ENCODE assay signal across 8 cellular contexts in the genomic region with DNA sequence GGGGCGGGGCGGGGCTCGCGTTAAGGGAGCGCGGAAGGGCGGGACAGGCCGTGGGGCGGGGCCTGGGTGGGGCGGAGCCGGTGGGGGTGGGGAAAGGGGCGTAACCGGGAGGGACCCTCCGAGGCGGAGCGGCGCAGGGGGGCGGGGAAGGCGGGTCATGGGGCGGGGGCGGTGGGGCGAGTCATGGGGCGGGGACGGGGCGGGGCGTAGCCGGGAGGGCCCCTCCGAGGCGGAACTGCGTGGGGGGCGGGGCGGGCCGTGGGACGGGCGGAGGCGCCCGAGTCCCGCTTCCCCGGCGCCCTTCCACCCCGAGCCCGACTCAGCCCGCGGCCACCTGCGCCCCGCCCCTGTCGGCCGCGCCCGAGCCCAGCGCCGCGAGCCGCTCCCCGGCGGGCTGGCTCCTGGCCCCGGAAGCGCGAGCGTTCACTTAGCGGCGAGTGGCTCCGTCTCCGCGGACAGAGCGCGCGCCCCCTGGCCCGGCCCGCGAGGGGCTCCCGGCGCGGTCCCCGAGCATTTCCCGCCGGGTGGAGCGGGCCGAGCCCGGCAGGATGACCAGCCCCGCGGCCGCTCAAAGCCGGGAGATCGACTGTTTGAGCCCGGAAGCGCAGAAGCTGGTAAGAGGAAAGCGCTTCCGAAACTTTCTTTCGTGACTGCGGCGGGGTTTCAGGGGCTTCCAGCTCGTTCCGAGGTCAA.
A peak's percentile ranks its signal among the peaks of the same experiment; 100 is the strongest.
DNase-seq lines count a peak whose midpoint lies in the region; ATAC-seq and TF ChIP-seq lines count a peak whose summit lies in the region.

No MANE protein-coding gene starts in this region.

- H3K27me3 ChIP-seq in hepatocyte (no peaks in the 10 kb centered on the region), gastrocnemius medialis (no peaks in the 10 kb centered on the region)

- TF ChIP-seq CTCF in GM10266 (IDR thresholded peaks at IDR 0.05; ENCODE audit: control insufficient read depth, insufficient read depth, low read depth, missing control alignments) (no peak), hepatocyte (IDR thresholded peaks at IDR 0.05; ENCODE audit: poor library complexity) (no peak), gastrocnemius medialis (IDR thresholded peaks at IDR 0.05 in 4 of 5, conservative IDR thresholded peaks at IDR 0.05 in 1 of 5) (peak in 1 of 5 experiments; percentile 19)

- H3K4me3 ChIP-seq in hepatocyte (peak overlapping the region; percentile 98), gastrocnemius medialis (peak overlapping the region; percentile 73 to 96 (median 88))

- H3K9me3 ChIP-seq in hepatocyte (ENCODE audit: low read depth) (no peaks in the 10 kb centered on the region), gastrocnemius medialis (no peaks in the 10 kb centered on the region)

- peak; percentile 51 for ATAC-seq in HG02571 (IDR thresholded peaks at IDR 0.05; ENCODE audit: unreplicated experiment)
- peak; percentile 46 to 49 for ATAC-seq in gastrocnemius medialis

- peak; percentile 89 for TF ChIP-seq POLR2A in gastrocnemius medialis (IDR thresholded peaks at IDR 0.05)

- peak overlapping the region; percentile 14 for H2AFZ ChIP-seq in hepatocyte

- H3K79me2 ChIP-seq in hepatocyte = peaks cover 55% of the 10 kb centered on the region

- WGBS in hepatocyte (ENCODE audit: low lambda C conversion rate, missing lambda C conversion rate) = 1% methylated on average over 20 of the region's 94 CpGs

- in situ Hi-C loops in gastrocnemius medialis (cut with MboI; ENCODE audit: low sequenced_read_pairs in 4 of 4) = no loop called here

- DNase-seq in GM10266 (ENCODE audit: extremely low spot score) = peak; percentile 98
- peak; percentile 67 for DNase-seq in NCI-H1105 (lab: John Stamatoyannopoulos, UW)
- DNase-seq in T-helper 2 cell = peak; percentile 87 to 97 (median 95)
- peak in 55 of 58 donors; percentile 30 to 95 (median 84) for DNase-seq in anterior cingulate cortex (lab: John Stamatoyannopoulos, UW)
- peak; percentile 97 for DNase-seq in hepatocyte (ENCODE audit: low spot score)
- peak; percentile 90 to 93 for DNase-seq in gastrocnemius medialis
- no peak for DNase-seq in foreskin melanocyte

- no peaks in the 10 kb centered on the region for H3K9me2 ChIP-seq in hepatocyte (replicated peaks; ENCODE audit: insufficient read depth)

- H3K4me2 ChIP-seq in hepatocyte = peak overlapping the region; percentile 98

- H3K36me3 ChIP-seq in hepatocyte (replicated peaks; ENCODE audit: insufficient read depth, low read depth) (no peaks in the 10 kb centered on the region), gastrocnemius medialis (no peaks in the 10 kb centered on the region)

- H4K20me1 ChIP-seq in hepatocyte (ENCODE audit: insufficient read depth, poor library complexity, severe bottlenecking) = peaks cover 36% of the 10 kb centered on the region

- intact Hi-C loops in gastrocnemius medialis (cut with DNase I; ENCODE audit: low total_unique reads) = loop anchor here (2.0 to 5.0 kb wide), 2 partner anchors 17 to 40 kb away; no protein-coding TSS in a partner anchor

- H3K27ac ChIP-seq in hepatocyte (peak overlapping the region; percentile 99), gastrocnemius medialis (peak overlapping the region; percentile 94 to 98 (median 96))

- H3K4me1 ChIP-seq in hepatocyte (ENCODE audit: insufficient read depth) (peaks cover 35% of the 10 kb centered on the region), gastrocnemius medialis (peaks cover 76 to 83% of the 10 kb centered on the region in 2 donors)
